Comparison of ENCODE assay signal across 18 cellular contexts in the genomic region with DNA sequence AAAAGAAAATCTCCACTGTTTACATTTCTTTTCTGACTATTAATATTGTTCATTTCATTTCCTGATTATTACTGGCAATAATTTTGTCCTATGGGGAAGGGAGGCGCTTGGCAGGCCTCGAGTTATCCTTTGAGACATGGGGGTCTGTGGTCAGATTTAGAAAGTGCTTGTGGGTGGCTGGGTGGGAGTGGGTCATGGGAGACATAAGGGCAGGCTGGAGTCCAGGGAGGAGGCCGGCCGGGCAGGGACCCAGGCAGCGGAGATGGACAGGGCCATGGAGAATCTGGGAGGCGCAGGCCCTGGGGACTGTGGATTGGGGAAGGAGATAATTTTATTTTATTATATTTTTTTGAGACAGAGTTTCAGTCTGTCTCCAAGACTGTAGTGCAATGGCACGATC. TPM values are rescaled to one million over a fixed set of nuclear protein-coding genes. Genes with fewer than 3 reads are reported as not detected.
DNase-seq lines count a peak whose midpoint lies in the region; ATAC-seq and TF ChIP-seq lines count a peak whose summit lies in the region.
"Had no signal": no experiment of that assay in that cellular context is flagged by ENCODE, and none has a peak within 500 bp of the region (broad histone marks: within the 10 kb centered on the region; RNA-seq: fewer than 3 reads in every experiment).

No MANE protein-coding gene starts in this region.

- intact Hi-C loops in IMR-90 (cut with micrococcal nuclease) (no loop called here), psoas muscle (cut with DNase I) (no loop called here)

- H3K14ac ChIP-seq in IMR-90 (replicated peaks; ENCODE audit: low read depth, low read length) (peak overlapping the region; percentile 83), mesenchymal stem cell (ENCODE audit: low read length in 2 of 2) (no peak overlapping the region)

- H2AK5ac ChIP-seq in IMR-90 (ENCODE audit: low read depth, low read length) = peak overlapping the region; percentile 83
- peak overlapping the region; percentile 20 for H2AK5ac ChIP-seq in mesenchymal stem cell (ENCODE audit: low read length, severe bottlenecking)

- H3K18ac ChIP-seq in IMR-90 (ENCODE audit: low read depth, low read length) (peak overlapping the region; percentile 68), mesenchymal stem cell (ENCODE audit: low read depth in 1 of 2, low read length in 2 of 2) (peak overlapping the region; percentile 25 to 93)

- ATAC-seq in IMR-90 (ENCODE audit: low read depth) = no peak
- no peak for ATAC-seq in GM18861 (IDR thresholded peaks at IDR 0.05; ENCODE audit: unreplicated experiment)
- no peak for ATAC-seq in psoas muscle
- ATAC-seq in HG03457 (IDR thresholded peaks at IDR 0.05; ENCODE audit: unreplicated experiment) = no peak
- ATAC-seq: activated CD4-positive, CD25-positive, alpha-beta regulatory T cell treated with anti-CD3 and anti-CD28 coated beads, Interleukin-2, amount 50 U/mL, for 24 hours; activated T-helper 17 cell treated with anti-CD3 and anti-CD28 coated beads, Interleukin-2, amount 50 U/mL, for 72 hours; HCT116 had no signal

- H3K4ac ChIP-seq in IMR-90 (ENCODE audit: low read depth, low read length) (peak overlapping the region; percentile 85), mesenchymal stem cell (ENCODE audit: low read depth in 1 of 2, low read length in 2 of 2) (peak overlapping the region in 1 of 2 experiments; percentile 45)

- TF ChIP-seq POLR2A in IMR-90 (IDR thresholded peaks at IDR 0.05; ENCODE audit: low read depth, low read length) (no peak), tibial nerve (IDR thresholded peaks at IDR 0.05) (no peak)

- dilution Hi-C loops in IMR-90 (cut with HindIII; ENCODE audit: low sequenced_read_pairs, unreplicated experiment) = no loop called here

- DNase-seq in IMR-90 (no peak), mesenchymal stem cell (no peak), tibial nerve (ENCODE audit: low spot score in 2 of 2) (no peak), caudate nucleus (lab: John Stamatoyannopoulos, UW) (no peak), psoas muscle (no peak)
- DNase-seq: Calu3; Kasumi-1; NCI-H1092 treated with DMSO at 0.1 percent for 48 hours; NCI-H524; SHP77; stimulated activated naive CD4-positive, alpha-beta T cell treated with Interleukin-2 at 50 U/mL for 16 hours; T-helper 2 cell had no signal

- H2BK15ac ChIP-seq in IMR-90 (ENCODE audit: low read depth, low read length) (peak overlapping the region; percentile 91; the same call in 2 of the 3 replicates), mesenchymal stem cell (ENCODE audit: low read depth, poor library complexity, severe bottlenecking) (peak overlapping the region; percentile 89)

- no peak for TF ChIP-seq RAD21 in IMR-90 (IDR thresholded peaks at IDR 0.05; ENCODE audit: low read length)

- in situ Hi-C loops in IMR-90 (cut with MboI; ENCODE audit: low sequenced_read_pairs) = no loop called here

- no peak for TF ChIP-seq EP300 in tibial nerve (IDR thresholded peaks at IDR 0.05)

- H2BK20ac ChIP-seq in IMR-90 (ENCODE audit: low read depth, low read length) = peak overlapping the region; percentile 90

- TF ChIP-seq CTCF in IMR-90 (conservative IDR thresholded peaks at IDR 0.05; ENCODE audit: low read depth, low read length) = no peak
- TF ChIP-seq CTCF in tibial nerve (IDR thresholded peaks at IDR 0.05) = no peak
- TF ChIP-seq CTCF in psoas muscle (IDR thresholded peaks at IDR 0.05) = no peak

- H3K23ac ChIP-seq in IMR-90 (ENCODE audit: low read depth, low read length) = 0 out of 2 replicates have a peak overlapping the region, but pooled peaks have one; percentile 2
- H3K23ac ChIP-seq in mesenchymal stem cell (ENCODE audit: low read length in 2 of 2) = no peak overlapping the region

- peak overlapping the region; percentile 60 for H2AK9ac ChIP-seq in IMR-90 (replicated peaks; ENCODE audit: low read depth, low read length, poor library complexity)

- peak overlapping the region; percentile 92 for H4K91ac ChIP-seq in IMR-90 (ENCODE audit: insufficient read depth, low read depth, low read length)
- peak overlapping the region; percentile 92 for H4K91ac ChIP-seq in mesenchymal stem cell (ENCODE audit: low read length)

- H2AFZ ChIP-seq in IMR-90 (replicated peaks; ENCODE audit: low read length, poor library complexity) (peak overlapping the region; percentile 75), mesenchymal stem cell (ENCODE audit: low read depth, low read length) (no peak overlapping the region)

- H3K9me1 ChIP-seq in IMR-90 (ENCODE audit: insufficient read depth, low read length) = peaks cover 5% of the 10 kb centered on the region

- H3K27ac ChIP-seq in IMR-90 (ENCODE audit: insufficient read depth, low read length) (peak overlapping the region; percentile 82), esophagus (ENCODE audit: low read depth in 2 of 2, low read length in 1 of 2) (peak overlapping the region; percentile 2 to 33), mesenchymal stem cell (ENCODE audit: low read length, poor library complexity, severe bottlenecking) (no peak overlapping the region), tibial nerve (peak overlapping the region in 3 of 4 donors; percentile 48 to 87 (median 76)), caudate nucleus (ENCODE audit: low read depth, low read length) (no peak overlapping the region), psoas muscle (no peak overlapping the region)

- H2BK12ac ChIP-seq in mesenchymal stem cell (ENCODE audit: low read length in 2 of 2) = peak overlapping the region; percentile 73 to 94

- H3K27me3 ChIP-seq in IMR-90 (ENCODE audit: control insufficient read depth, insufficient read depth, low read length) (no peaks in the 10 kb centered on the region), esophagus (ENCODE audit: control insufficient read depth in 1 of 2, insufficient read depth in 2 of 2, low read length in 2 of 2) (no peaks in the 10 kb centered on the region), mesenchymal stem cell (ENCODE audit: control insufficient read depth in 1 of 2, insufficient read depth in 1 of 2, low read length in 2 of 2) (peaks cover 0 to 9% of the 10 kb centered on the region in 2 experiments), tibial nerve (no peaks in the 10 kb centered on the region), psoas muscle (ENCODE audit: insufficient read depth in 3 of 3, low read length in 2 of 3) (no peaks in the 10 kb centered on the region)

- no peak overlapping the region for H3K4me3 ChIP-seq in IMR-90 (ENCODE audit: insufficient read depth, low read depth, low read length)
- no peak overlapping the region for H3K4me3 ChIP-seq in esophagus (ENCODE audit: low read depth in 1 of 2, low read length in 2 of 2)
- no peak overlapping the region for H3K4me3 ChIP-seq in mesenchymal stem cell (ENCODE audit: insufficient read depth in 1 of 2, low read depth in 1 of 2, low read length in 2 of 2)
- no peak overlapping the region for H3K4me3 ChIP-seq in tibial nerve
- H3K4me3 ChIP-seq in psoas muscle = no peak overlapping the region

- no peaks in the 10 kb centered on the region for H3K9me3 ChIP-seq in IMR-90 (ENCODE audit: control insufficient read depth, insufficient read depth, low read length)
- no peaks in the 10 kb centered on the region for H3K9me3 ChIP-seq in esophagus (ENCODE audit: control insufficient read depth in 2 of 2, insufficient read depth in 1 of 2, low read depth in 1 of 2, low read length in 1 of 2)
- H3K9me3 ChIP-seq in mesenchymal stem cell (ENCODE audit: control insufficient read depth, low read length) = no peaks in the 10 kb centered on the region
- H3K9me3 ChIP-seq in tibial nerve = no peaks in the 10 kb centered on the region
- H3K9me3 ChIP-seq in psoas muscle = no peaks in the 10 kb centered on the region

- H2BK120ac ChIP-seq in IMR-90 (ENCODE audit: low read depth, low read length) (peak overlapping the region; percentile 91), mesenchymal stem cell (ENCODE audit: low read depth, low read length) (no peak overlapping the region)

- no peak overlapping the region for H3K4me2 ChIP-seq in IMR-90 (ENCODE audit: low read depth, low read length)
- no peak overlapping the region for H3K4me2 ChIP-seq in mesenchymal stem cell (ENCODE audit: low read length, poor library complexity, severe bottlenecking)

- POLR2A ChIA-PET in IMR-90 (lab: Charles Lee; ENCODE audit: unreplicated experiment) = no interaction called here

- H4K8ac ChIP-seq in IMR-90 (ENCODE audit: low read depth in 2 of 2, low read length in 2 of 2) (peak overlapping the region; percentile 69 to 95), mesenchymal stem cell (ENCODE audit: low read length) (peak overlapping the region; percentile 95)

- no TSS peak for BruUV-seq in IMR-90 (replicated peaks; lab: Mats Ljungman, UMichigan)

- H2BK5ac ChIP-seq in IMR-90 (ENCODE audit: low read depth, low read length, poor library complexity, severe bottlenecking) (peak overlapping the region; percentile 73), mesenchymal stem cell (ENCODE audit: low read depth, low read length, poor library complexity, severe bottlenecking) (no peak overlapping the region)

- H3K4me1 ChIP-seq in IMR-90 (ENCODE audit: control insufficient read depth, insufficient read depth, low read length) = peaks cover 16% of the 10 kb centered on the region
- no peaks in the 10 kb centered on the region for H3K4me1 ChIP-seq in esophagus (ENCODE audit: control insufficient read depth in 2 of 2, insufficient read depth in 2 of 2, low read length in 1 of 2)
- H3K4me1 ChIP-seq in mesenchymal stem cell (ENCODE audit: control insufficient read depth, insufficient read depth, low read depth, low read length) = peaks cover 11% of the 10 kb centered on the region
- H3K4me1 ChIP-seq in tibial nerve = peaks cover 0 to 46% (median 13%) of the 10 kb centered on the region in 4 donors
- H3K4me1 ChIP-seq in psoas muscle = peaks cover 7% of the 10 kb centered on the region

- H3K56ac ChIP-seq in IMR-90 (ENCODE audit: extremely low read depth, insufficient read depth, low read length) = peak overlapping the region; percentile 39; the same call in 1 of the 2 replicates

- peak overlapping the region; percentile 76 for H4K5ac ChIP-seq in IMR-90 (ENCODE audit: low read depth, low read length)

- H3K36me3 ChIP-seq in IMR-90 (ENCODE audit: control insufficient read depth, insufficient read depth, low read length) (no peaks in the 10 kb centered on the region), esophagus (ENCODE audit: control insufficient read depth in 2 of 2, insufficient read depth in 2 of 2, low read length in 1 of 2) (no peaks in the 10 kb centered on the region), mesenchymal stem cell (ENCODE audit: control insufficient read depth in 1 of 2, insufficient read depth in 2 of 2, low read depth in 1 of 2, low read length in 2 of 2) (no peaks in the 10 kb centered on the region), tibial nerve (no peaks in the 10 kb centered on the region), psoas muscle (ENCODE audit: insufficient read depth in 1 of 2, low read depth in 1 of 2) (no peaks in the 10 kb centered on the region)

- H3K79me1 ChIP-seq in IMR-90 (ENCODE audit: low read depth in 1 of 2, low read length in 2 of 2) (no peaks in the 10 kb centered on the region), mesenchymal stem cell (replicated peaks; ENCODE audit: low read length, poor library complexity, severe bottlenecking) (no peaks in the 10 kb centered on the region)

- H4K20me1 ChIP-seq in IMR-90 (ENCODE audit: insufficient read depth, low read length) = no peaks in the 10 kb centered on the region

- WGBS in IMR-90 (ENCODE audit: extremely low coverage in 2 of 2, insufficient read length in 1 of 2), 2 experiments = no CpG with 5 or more reads among the region's 7 CpGs
- WGBS in esophagus, 2 donors = 74 to 78% methylated on average over 7 of the region's 7 CpGs
- 89% methylated on average over 7 of the region's 7 CpGs for WGBS in mesenchymal stem cell
- 34 to 37% methylated on average over 7 of the region's 7 CpGs for WGBS in tibial nerve, 2 donors
- 80 to 86% (median 84%) methylated on average over 7 of the region's 7 CpGs for WGBS in psoas muscle, 3 donors

- H3K9ac ChIP-seq in IMR-90 (ENCODE audit: low read depth, low read length) (peak overlapping the region; percentile 19; the same call in 1 of the 2 replicates), mesenchymal stem cell (ENCODE audit: low read length) (no peak overlapping the region)

- CTCF ChIA-PET in IMR-90 (lab: Yijun Ruan, JAX) = no interaction called here

RNA-seq across cellular contexts. Expression of a gene that starts 40.1 kb away (rescaled TPM):
- 4.4 and 14.7 TPM in 2 replicates for total RNA-seq in IMR-90 (2012; rRNA removed)
- 61.6 and 70.3 TPM in 2 replicates for polyA plus RNA-seq in IMR-90 (2012; rRNA removed)
- 121 and 133 TPM in 2 replicates for polyA plus RNA-seq in IMR-90 (2012; cell fraction: cytosol; rRNA removed)
- 202 and 477 TPM in 2 replicates for polyA plus RNA-seq in IMR-90 (2012; cell fraction: nucleus; rRNA removed; ENCODE audit: low replicate concordance)
- 100 to 1,000 TPM in 1 of 2 donors, 10 to 100 TPM in 1; 69.9 to 117 TPM for polyA plus RNA-seq in esophagus
- polyA plus RNA-seq in mesenchymal stem cell (2013, experiment 1 of 2) = 122 TPM
- 113 TPM for polyA plus RNA-seq in mesenchymal stem cell (2013, experiment 2 of 2)
- total RNA-seq in tibial nerve = 1,000 to 10,000 TPM in 2 of 4 donors, 100 to 1,000 TPM in 2; 851 to 1,504 (median 1,156) TPM
- total RNA-seq in psoas muscle = 10 to 100 TPM; 24.1 to 55.8 (median 44.0) TPM
- 10 to 100 TPM; 16.0 to 23.8 (median 20.6) TPM for polyA plus RNA-seq in psoas muscle

RNA-seq across cellular contexts. Expression of a gene that starts 49.1 kb away (rescaled TPM):
- total RNA-seq in IMR-90 (2012; rRNA removed) (6.3 and 6.9 TPM in 2 replicates), tibial nerve (100 to 1,000 TPM; 203 to 284 (median 251) TPM), psoas muscle (10 to 100 TPM; 12.0 to 13.3 (median 12.9) TPM)
- polyA plus RNA-seq in IMR-90 (2012; rRNA removed) (29.0 and 29.8 TPM in 2 replicates), esophagus (10 to 100 TPM in 1 of 2 donors, 1 to 10 TPM in 1; 9.0 to 14.4 TPM), psoas muscle (1 to 10 TPM; 3.3 to 5.5 (median 4.1) TPM)
- polyA plus RNA-seq in IMR-90 (2012; cell fraction: cytosol; rRNA removed) = 45.8 and 88.1 TPM in 2 replicates
- 107 and 168 TPM in 2 replicates for polyA plus RNA-seq in IMR-90 (2012; cell fraction: nucleus; rRNA removed; ENCODE audit: low replicate concordance)
- 35.4 TPM for polyA plus RNA-seq in mesenchymal stem cell (2013, experiment 1 of 2)
- 35.3 TPM for polyA plus RNA-seq in mesenchymal stem cell (2013, experiment 2 of 2)

Comparison
In these comparisons a context has a peak if more than half of its experiments do, and no peak if none do; other contexts are left out.
1. H3K27ac ChIP-seq: peak in IMR-90 (single experiment), esophagus (2 of 2) and tibial nerve (3 of 4); none in mesenchymal stem cell (single experiment), caudate nucleus (single experiment) and psoas muscle (single experiment).
2. RNA of a gene that starts 40.1 kb away (total RNA-seq): 851 to 1,504 TPM in tibial nerve; 24.1 to 55.8 TPM in psoas muscle and 4.4 to 14.7 TPM in IMR-90; every median in the first group is over 10 times any median in the second.
3. RNA of a gene that starts 49.1 kb away (total RNA-seq): 203 to 284 TPM in tibial nerve; 12.0 to 13.3 TPM in psoas muscle and 6.3 to 6.9 TPM in IMR-90; every median in the first group is over 10 times any median in the second.